Comparison of ENCODE assay signal across 8 cellular contexts in the genomic region with DNA sequence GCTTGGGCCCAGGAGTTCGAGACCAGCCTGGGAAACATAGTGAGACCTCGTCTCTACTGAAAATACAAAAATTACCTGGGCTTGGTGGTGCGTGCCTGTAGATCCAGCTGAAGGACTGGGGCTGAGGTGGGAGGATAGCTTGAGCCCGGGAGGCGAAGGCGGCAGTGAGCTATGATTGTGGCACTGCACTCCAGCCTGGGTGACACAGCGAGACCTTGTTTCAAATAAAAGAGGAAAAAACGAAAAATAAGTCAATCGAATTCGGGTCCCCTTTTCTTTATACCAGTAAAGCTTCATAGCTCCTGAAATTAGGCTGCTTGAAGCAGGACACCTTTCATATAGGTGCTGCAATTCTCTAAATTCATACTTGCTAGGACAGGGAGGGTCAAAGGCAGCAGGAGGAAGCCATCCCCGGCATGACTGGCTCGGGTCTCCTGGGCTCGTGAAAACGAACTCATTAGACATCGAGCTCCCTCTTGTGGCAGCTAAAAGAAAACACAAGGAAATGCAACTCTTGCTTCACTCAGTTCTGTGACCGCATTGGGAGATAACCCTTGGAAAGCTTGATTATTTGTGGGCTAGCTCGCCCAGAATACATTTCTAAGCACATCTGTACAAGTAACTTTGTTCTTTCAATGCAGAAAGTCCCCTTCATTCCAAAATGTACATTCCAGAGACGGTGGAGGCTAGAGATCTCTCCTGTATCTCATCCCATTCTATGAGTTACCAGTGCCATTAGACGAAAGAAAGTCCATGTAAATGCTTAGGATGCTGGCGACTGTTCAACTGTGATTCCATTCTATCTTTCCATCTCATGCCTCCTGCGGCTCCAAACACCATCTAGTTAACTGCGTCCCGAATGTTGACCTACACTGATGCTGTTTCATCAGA. TPM values are rescaled to one million over a fixed set of nuclear protein-coding genes. Genes with fewer than 3 reads are reported as not detected.
A peak's percentile ranks its signal among the peaks of the same experiment; 100 is the strongest.
DNase-seq lines count a peak whose midpoint lies in the region; ATAC-seq and TF ChIP-seq lines count a peak whose summit lies in the region.

No MANE protein-coding gene starts in this region.

- H3K9me3 Mint-ChIP-seq in endothelial cell (ENCODE audit: unreplicated experiment) = no peaks in the 10 kb centered on the region

- no peak overlapping the region for H3K27ac Mint-ChIP-seq in endothelial cell (ENCODE audit: unreplicated experiment)

- peaks cover 2% of the 10 kb centered on the region for H3K27me3 Mint-ChIP-seq in endothelial cell (ENCODE audit: unreplicated experiment)

- DNase-seq in AG20443 (ENCODE audit: low spot score) (peak; percentile 83), GOT3 (lab: John Stamatoyannopoulos, UW) (peak; percentile 15), NCI-H460 (ENCODE audit: extremely low read depth, low read depth) (peak; percentile 70), endothelial cell (ENCODE audit: low spot score) (peak; percentile 58), medulla oblongata (ENCODE audit: extremely low spot score) (peak; percentile 96)
- DNase-seq in activated CD4-positive, alpha-beta T cell treated with anti-CD3 and anti-CD28 coated beads for 48 hours = peak; percentile 55
- DNase-seq in stimulated activated CD8-positive, alpha-beta memory T cell treated with anti-CD3 and anti-CD28 coated beads, Interleukin-4, amount 100 ng/mL, for 48 hours = peak; percentile 48

- H3K36me3 Mint-ChIP-seq in endothelial cell (ENCODE audit: low read depth, unreplicated experiment) = no peaks in the 10 kb centered on the region

- ATAC-seq in HG03442 (IDR thresholded peaks at IDR 0.05; ENCODE audit: unreplicated experiment) = no peak

- H3K4me3 Mint-ChIP-seq in endothelial cell (ENCODE audit: unreplicated experiment) = no peak overlapping the region

- TF ChIP-seq CTCF in endothelial cell (IDR thresholded peaks at IDR 0.05; ENCODE audit: unreplicated experiment) = peak; percentile 79

- no peaks in the 10 kb centered on the region for H3K4me1 Mint-ChIP-seq in endothelial cell (ENCODE audit: unreplicated experiment)

RNA-seq across cellular contexts. Expression of a gene that starts 16.8 kb away (rescaled TPM):
- not detected in 2 replicates for total RNA-seq in NCI-H460 (2014; rRNA removed; shearing (Covaris generic))
- polyA plus RNA-seq in NCI-H460 (2014; cell fraction: nucleus; rRNA removed) = not detected in 2 replicates
- 0.74 TPM for total RNA-seq in endothelial cell (ENCODE audit: unreplicated experiment)

RNA-seq across cellular contexts. Expression of a gene that starts 17.1 kb away (rescaled TPM):
- total RNA-seq in NCI-H460 (2014; rRNA removed; shearing (Covaris generic)) = not detected in 2 replicates
- polyA plus RNA-seq in NCI-H460 (2014; cell fraction: nucleus; rRNA removed) = not detected in 2 replicates
- total RNA-seq in endothelial cell (ENCODE audit: unreplicated experiment) = not detected

RNA-seq across cellular contexts. Expression of a gene that starts 26.1 kb away (rescaled TPM):
- not detected in 2 replicates for total RNA-seq in NCI-H460 (2014; rRNA removed; shearing (Covaris generic))
- polyA plus RNA-seq in NCI-H460 (2014; cell fraction: nucleus; rRNA removed) = not detected in 2 replicates
- total RNA-seq in endothelial cell (ENCODE audit: unreplicated experiment) = 0.67 TPM

RNA-seq across cellular contexts. Expression of a gene that starts 54.0 kb away (rescaled TPM):
- not detected in 2 replicates for total RNA-seq in NCI-H460 (2014; rRNA removed; shearing (Covaris generic))
- not detected in 2 replicates for polyA plus RNA-seq in NCI-H460 (2014; cell fraction: nucleus; rRNA removed)
- total RNA-seq in endothelial cell (ENCODE audit: unreplicated experiment) = not detected

Comparison
In these comparisons a context has a peak if more than half of its experiments do, and no peak if none do; other contexts are left out.
1. DNase-seq: peak in every context shown above with its lines; median percentile 96 in medulla oblongata; 83 in AG20443; 70 in NCI-H460; 58 in endothelial cell; 55 in activated CD4-positive, alpha-beta T cell treated with anti-CD3 and anti-CD28 coated beads for 48 hours; 48 in stimulated activated CD8-positive, alpha-beta memory T cell treated with anti-CD3 and anti-CD28 coated beads, Interleukin-4, amount 100 ng/mL, for 48 hours; 15 in GOT3.